ENCODE assay signal across 27 cellular contexts in the genomic region with DNA sequence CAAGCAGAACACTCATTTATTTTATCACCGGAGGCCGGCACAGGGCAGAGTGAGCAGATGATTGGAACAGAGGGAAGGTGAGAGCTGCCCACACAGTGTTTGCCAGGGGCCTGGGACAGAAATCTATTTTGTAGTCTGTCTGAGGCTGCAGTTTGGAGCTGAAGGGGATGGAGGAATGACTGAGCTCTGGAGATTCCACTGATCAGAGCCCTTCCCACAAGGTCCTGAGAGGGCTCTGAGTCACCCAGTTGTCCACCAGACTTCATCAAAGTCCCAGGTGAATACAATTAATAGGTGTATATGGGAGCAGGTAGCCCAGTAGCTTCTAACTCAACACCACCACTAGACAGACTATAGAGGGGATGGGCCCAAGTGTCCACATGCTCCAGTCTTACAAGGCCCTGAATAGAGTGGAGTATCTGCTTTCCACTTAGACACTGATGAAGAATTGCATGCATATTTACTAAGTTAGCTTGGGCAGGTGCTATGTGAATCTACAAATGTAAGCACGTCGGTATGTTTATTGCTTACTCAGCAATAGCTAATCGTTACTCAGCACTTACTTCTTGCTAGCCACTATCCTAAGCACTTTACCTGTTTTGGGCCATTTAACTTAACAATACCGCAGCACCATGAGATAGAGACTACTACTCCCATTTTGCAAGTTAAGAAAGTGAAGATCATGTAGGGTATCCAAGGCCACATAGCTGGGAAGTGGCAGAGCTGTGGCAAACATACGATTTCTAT. TPM values are rescaled to one million over a fixed set of nuclear protein-coding genes. Genes with fewer than 3 reads are reported as not detected.
DNase-seq lines count a peak whose midpoint lies in the region; ATAC-seq and TF ChIP-seq lines count a peak whose summit lies in the region.
"Had no signal": no experiment of that assay in that cellular context is flagged by ENCODE, and none has a peak within 500 bp of the region (broad histone marks: within the 10 kb centered on the region; RNA-seq: fewer than 3 reads in every experiment).

No MANE protein-coding gene starts in this region.

- H3K9me3 ChIP-seq in CD4-positive, alpha-beta T cell (ENCODE audit: control insufficient read depth, low read length) = no peaks in the 10 kb centered on the region
- H3K9me3 ChIP-seq in osteoblast (ENCODE audit: low read depth, low read length) = no peaks in the 10 kb centered on the region
- H3K9me3 ChIP-seq in neural progenitor cell (ENCODE audit: low read depth) = no peaks in the 10 kb centered on the region
- H3K9me3 ChIP-seq in colonic mucosa = no peaks in the 10 kb centered on the region
- H3K9me3 ChIP-seq: right atrium auricular region, thoracic aorta, uterus had no signal

- peaks cover 7% of the 10 kb centered on the region for H3K36me3 Mint-ChIP-seq in CD4-positive, alpha-beta T cell (ENCODE audit: low read depth)
- H3K36me3 Mint-ChIP-seq in central memory CD8-positive, alpha-beta T cell (ENCODE audit: insufficient read depth) = no peaks in the 10 kb centered on the region
- no peaks in the 10 kb centered on the region for H3K36me3 Mint-ChIP-seq in neural progenitor cell
- H3K36me3 Mint-ChIP-seq: natural killer cell had no signal

- H3K27ac Mint-ChIP-seq in CD4-positive, alpha-beta T cell = peak overlapping the region; percentile 21
- H3K27ac Mint-ChIP-seq in central memory CD8-positive, alpha-beta T cell (ENCODE audit: low read depth) = peak overlapping the region; percentile 53
- no peak overlapping the region for H3K27ac Mint-ChIP-seq in neural progenitor cell
- H3K27ac Mint-ChIP-seq: activated CD4-positive, alpha-beta T cell treated with anti-CD3 and anti-CD28 coated beads, Interleukin-2, amount 10 ng/mL, durations not matched to agents 7 days and 5 days; activated T-helper 1 cell treated with anti-CD3 and anti-CD28 coated beads, Interleukin-12 subunit alpha, Interleukin-12 subunit beta, Interleukin-2, Interleukin-4 antibody, amounts not matched to agents 30 ng/mL and 10 ng/mL and 1 ng/mL, durations not matched to agents 14 hours and 24 hours and 36 hours; CD8-positive, alpha-beta T cell; GM23338; natural killer cell had no signal

- H3K27me3 Mint-ChIP-seq in CD4-positive, alpha-beta T cell = no peaks in the 10 kb centered on the region
- no peaks in the 10 kb centered on the region for H3K27me3 Mint-ChIP-seq in central memory CD8-positive, alpha-beta T cell
- peaks cover 5% of the 10 kb centered on the region for H3K27me3 Mint-ChIP-seq in neural progenitor cell (ENCODE audit: insufficient read depth, low read depth)
- H3K27me3 Mint-ChIP-seq: activated CD4-positive, alpha-beta T cell treated with anti-CD3 and anti-CD28 coated beads, Interleukin-2, amount 10 ng/mL, durations not matched to agents 7 days and 5 days had no signal

- H3K27ac ChIP-seq in CD4-positive, alpha-beta T cell (ENCODE audit: low read depth, low read length) = no peak overlapping the region
- H3K27ac ChIP-seq in KMS-11 = peak overlapping the region; percentile 9; the same call in 1 of the 2 replicates
- H3K27ac ChIP-seq in osteoblast (ENCODE audit: low read depth, low read length) = peak overlapping the region; percentile 77
- H3K27ac ChIP-seq in neural progenitor cell = no peak overlapping the region
- H3K27ac ChIP-seq in colonic mucosa = no peak overlapping the region
- H3K27ac ChIP-seq: parathyroid adenoma, right atrium auricular region, thoracic aorta, uterus had no signal

- no peak for ATAC-seq in CD4-positive, alpha-beta T cell (ENCODE audit: poor library complexity)
- no peak for ATAC-seq in central memory CD8-positive, alpha-beta T cell (replicated peaks; ENCODE audit: extremely low read depth, poor library complexity, severe bottlenecking)
- ATAC-seq in HG02610 (IDR thresholded peaks at IDR 0.05; ENCODE audit: unreplicated experiment) = no peak
- ATAC-seq: CD8-positive, alpha-beta T cell; GM23338; natural killer cell; stimulated activated naive CD8-positive, alpha-beta T cell treated with anti-CD3 and anti-CD28 coated beads, Interleukin-15, Interleukin-2, amounts not matched to agents 100 U/mL and 50 U/mL, for 24 hours had no signal

- H3K4me3 Mint-ChIP-seq in CD4-positive, alpha-beta T cell = no peak overlapping the region
- H3K4me3 Mint-ChIP-seq in central memory CD8-positive, alpha-beta T cell = no peak overlapping the region
- no peak overlapping the region for H3K4me3 Mint-ChIP-seq in neural progenitor cell
- H3K4me3 Mint-ChIP-seq: activated CD4-positive, alpha-beta T cell treated with anti-CD3 and anti-CD28 coated beads, Interleukin-2, amount 10 ng/mL, durations not matched to agents 7 days and 5 days; activated T-helper 1 cell treated with anti-CD3 and anti-CD28 coated beads, Interleukin-12 subunit alpha, Interleukin-12 subunit beta, Interleukin-2, Interleukin-4 antibody, amounts not matched to agents 30 ng/mL and 10 ng/mL and 1 ng/mL, durations not matched to agents 14 hours and 24 hours and 36 hours; CD8-positive, alpha-beta T cell; GM23338; natural killer cell had no signal

- H3K4me1 ChIP-seq in KMS-11 (ENCODE audit: low read depth, poor library complexity, severe bottlenecking) = peaks cover 59% of the 10 kb centered on the region
- peaks cover 42% of the 10 kb centered on the region for H3K4me1 ChIP-seq in osteoblast (ENCODE audit: insufficient read depth, low read length)
- H3K4me1 ChIP-seq in neural progenitor cell = no peaks in the 10 kb centered on the region
- peaks cover 5% of the 10 kb centered on the region for H3K4me1 ChIP-seq in colonic mucosa
- H3K4me1 ChIP-seq: parathyroid adenoma, uterus had no signal

- CTCF ChIA-PET in CD4-positive, alpha-beta T cell (lab: Charles Lee) = interaction anchor here (0.8 to 1.7 kb wide), 3 partner anchors 10 to 60 kb away, joined by 3 to 7 read pairs (median 4); no protein-coding TSS in a partner anchor

- H3K79me2 ChIP-seq in KMS-11 (ENCODE audit: insufficient read depth, low read depth) (no peaks in the 10 kb centered on the region), osteoblast (ENCODE audit: insufficient read depth, low read length) (peaks cover 23% of the 10 kb centered on the region), neural progenitor cell (ENCODE audit: low read depth) (no peaks in the 10 kb centered on the region)
- H3K79me2 ChIP-seq: parathyroid adenoma had no signal

- no peak overlapping the region for H3K4me3 ChIP-seq in KMS-11 (IDR thresholded peaks at IDR 0.05; ENCODE audit: insufficient read depth, low read depth, low read length)
- no peak overlapping the region for H3K4me3 ChIP-seq in osteoblast (ENCODE audit: insufficient read depth, low read length)
- no peak overlapping the region for H3K4me3 ChIP-seq in neural progenitor cell
- no peak overlapping the region for H3K4me3 ChIP-seq in colonic mucosa
- H3K4me3 ChIP-seq: GM23338, right atrium auricular region, thoracic aorta, uterus had no signal

- H3K4me2 ChIP-seq in KMS-11 (peak overlapping the region; percentile 16), osteoblast (ENCODE audit: insufficient read depth, low read length) (peak overlapping the region; percentile 51), neural progenitor cell (no peak overlapping the region)
- H3K4me2 ChIP-seq: GM23338 had no signal

- intact Hi-C loops in CD4-positive, alpha-beta T cell (cut with DNase I, micrococcal nuclease) = no loop called here
- intact Hi-C loops in colonic mucosa (cut with DNase I) = no loop called here

- H3K4me1 Mint-ChIP-seq in CD4-positive, alpha-beta T cell (ENCODE audit: low read depth) = peaks cover 59% of the 10 kb centered on the region
- peaks cover 28% of the 10 kb centered on the region for H3K4me1 Mint-ChIP-seq in central memory CD8-positive, alpha-beta T cell
- peaks cover 15% of the 10 kb centered on the region for H3K4me1 Mint-ChIP-seq in neural progenitor cell

- POLR2A ChIA-PET in CD4-positive, alpha-beta T cell (lab: Charles Lee) = interaction anchor here (1.0 to 8.2 kb wide), 8 partner anchors 9 to 51 kb away, joined by 3 to 71 read pairs (median 4); no protein-coding TSS in a partner anchor

- no peaks in the 10 kb centered on the region for H3F3A ChIP-seq in neural progenitor cell (ENCODE audit: low read depth)

- no peak for TF ChIP-seq CTCF in CD4-positive, alpha-beta T cell (IDR thresholded peaks at IDR 0.05)
- no peak for TF ChIP-seq CTCF in KMS-11 (conservative IDR thresholded peaks at IDR 0.05; ENCODE audit: low read depth, low read length)
- TF ChIP-seq CTCF in osteoblast (IDR thresholded peaks at IDR 0.05; ENCODE audit: extremely low read depth, low read depth, low read length) = no peak
- TF ChIP-seq CTCF in neural progenitor cell (IDR thresholded peaks at IDR 0.05) = no peak
- no peak for TF ChIP-seq CTCF in colonic mucosa (IDR thresholded peaks at IDR 0.05)

- H2AFZ ChIP-seq in KMS-11 (ENCODE audit: low read depth) (no peak overlapping the region), osteoblast (ENCODE audit: low read length) (no peak overlapping the region), neural progenitor cell (replicated peaks) (no peak overlapping the region)
- H2AFZ ChIP-seq: GM23338, parathyroid adenoma had no signal

- DNase-seq in CD4-positive, alpha-beta T cell = no peak
- DNase-seq in central memory CD8-positive, alpha-beta T cell (ENCODE audit: low spot score in 2 of 2) = no peak
- DNase-seq in osteoblast (ENCODE audit: insufficient read length, low spot score, missing footprints) (no peak), neural progenitor cell (ENCODE audit: low spot score) (no peak), colonic mucosa (no peak)
- DNase-seq: activated CD4-positive, alpha-beta T cell treated with anti-CD3 and anti-CD28 coated beads, Interleukin-2, amount 10 ng/mL, durations not matched to agents 7 days and 5 days; activated naive CD4-positive, alpha-beta T cell treated with anti-CD3 and anti-CD28 coated beads, Interleukin-2, amount 50 U/mL, for 16 hours; aorta; CD8-positive, alpha-beta T cell; cerebellar nuclear complex; DMS 273 treated with DMSO at 0.1 percent for 48 hours; effector CD4-positive, alpha-beta T cell; natural killer cell; NCI-H2081 treated with DMSO at 0.1 percent for 48 hours; NCI-H345; stimulated activated naive CD8-positive, alpha-beta T cell treated with anti-CD3 and anti-CD28 coated beads, Interleukin-15, Interleukin-2, amounts not matched to agents 100 U/mL and 50 U/mL, for 24 hours; uterus had no signal

- H3K36me3 ChIP-seq in KMS-11 (ENCODE audit: insufficient read depth) (no peaks in the 10 kb centered on the region), osteoblast (ENCODE audit: insufficient read depth, low read length) (peaks cover 3% of the 10 kb centered on the region), neural progenitor cell (no peaks in the 10 kb centered on the region), colonic mucosa (no peaks in the 10 kb centered on the region)
- H3K36me3 ChIP-seq: right atrium auricular region, thoracic aorta, uterus had no signal

- H3K9me3 Mint-ChIP-seq in CD4-positive, alpha-beta T cell = no peaks in the 10 kb centered on the region
- H3K9me3 Mint-ChIP-seq in central memory CD8-positive, alpha-beta T cell = no peaks in the 10 kb centered on the region
- no peaks in the 10 kb centered on the region for H3K9me3 Mint-ChIP-seq in neural progenitor cell
- H3K9me3 Mint-ChIP-seq: activated CD4-positive, alpha-beta T cell treated with anti-CD3 and anti-CD28 coated beads, Interleukin-2, amount 10 ng/mL, durations not matched to agents 7 days and 5 days; activated T-helper 1 cell treated with anti-CD3 and anti-CD28 coated beads, Interleukin-12 subunit alpha, Interleukin-12 subunit beta, Interleukin-2, Interleukin-4 antibody, amounts not matched to agents 30 ng/mL and 10 ng/mL and 1 ng/mL, durations not matched to agents 14 hours and 24 hours and 36 hours; CD8-positive, alpha-beta T cell; GM23338; natural killer cell had no signal

- H4K20me1 ChIP-seq in KMS-11 (ENCODE audit: insufficient read depth) (no peaks in the 10 kb centered on the region), osteoblast (ENCODE audit: insufficient read depth, low read length) (no peaks in the 10 kb centered on the region), neural progenitor cell (ENCODE audit: low read depth) (no peaks in the 10 kb centered on the region)

- H3K9ac ChIP-seq in KMS-11 = no peak overlapping the region
- H3K9ac ChIP-seq in neural progenitor cell = no peak overlapping the region
- no peak overlapping the region for H3K9ac ChIP-seq in colonic mucosa (ENCODE audit: low read depth in 2 of 2, low read length in 2 of 2)
- H3K9ac ChIP-seq: parathyroid adenoma had no signal

- no peaks in the 10 kb centered on the region for H3K27me3 ChIP-seq in CD4-positive, alpha-beta T cell (ENCODE audit: control insufficient read depth, insufficient read depth, low read length)
- no peaks in the 10 kb centered on the region for H3K27me3 ChIP-seq in KMS-11 (ENCODE audit: insufficient read depth, low read depth)
- no peaks in the 10 kb centered on the region for H3K27me3 ChIP-seq in osteoblast (ENCODE audit: insufficient read depth, low read length)
- H3K27me3 ChIP-seq in neural progenitor cell = peaks cover 16% of the 10 kb centered on the region
- no peaks in the 10 kb centered on the region for H3K27me3 ChIP-seq in colonic mucosa
- H3K27me3 ChIP-seq: right atrium auricular region, uterus had no signal

RNA-seq across cellular contexts. Expression of gene STARD5, which starts 2.7 kb away (rescaled TPM):
- total RNA-seq in CD4-positive, alpha-beta T cell = 1 to 10 TPM; 9.7 to 9.8 TPM
- total RNA-seq in osteoblast (5.9 and 6.5 TPM in 2 replicates), neural progenitor cell (ENCODE audit: low replicate concordance) (7.2 and 8.5 TPM in 2 replicates), colonic mucosa (10 to 100 TPM; 34.7 to 38.7 TPM)
- total RNA-seq: G401 had no signal

RNA-seq across cellular contexts. Expression of gene TMC3, which starts 47.4 kb away (rescaled TPM):
- total RNA-seq in CD4-positive, alpha-beta T cell = not detected
- total RNA-seq in osteoblast = not detected in 2 replicates
- 0.09 and 0.13 TPM in 2 replicates for total RNA-seq in neural progenitor cell (ENCODE audit: low replicate concordance)
- under 1 TPM in 1 of 2 donors, not detected in 1; 0.08 TPM for total RNA-seq in colonic mucosa
- total RNA-seq: activated CD4-positive, alpha-beta T cell treated with anti-CD3 and anti-CD28 coated beads, Interleukin-2, amount 10 ng/mL, durations not matched to agents 7 days and 5 days; activated T-helper 1 cell treated with anti-CD3 and anti-CD28 coated beads, Interleukin-12 subunit alpha, Interleukin-12 subunit beta, Interleukin-2, Interleukin-4 antibody, amounts not matched to agents 30 ng/mL and 10 ng/mL and 1 ng/mL, durations not matched to agents 14 hours and 24 hours and 36 hours; CD8-positive, alpha-beta T cell; epithelial cell of proximal tubule; G401; GM23338; MCF 10A; natural killer cell; right atrium auricular region had no signal

Comparison
In these comparisons a context has a peak if more than half of its experiments do, and no peak if none do; other contexts are left out.
1. H3K27ac ChIP-seq: peak in KMS-11 (single experiment) and osteoblast (single experiment); none in CD4-positive, alpha-beta T cell (single experiment), neural progenitor cell (single experiment) and colonic mucosa (single experiment).